2 cellular contexts compared by ENCODE assay signal in the genomic region with DNA sequence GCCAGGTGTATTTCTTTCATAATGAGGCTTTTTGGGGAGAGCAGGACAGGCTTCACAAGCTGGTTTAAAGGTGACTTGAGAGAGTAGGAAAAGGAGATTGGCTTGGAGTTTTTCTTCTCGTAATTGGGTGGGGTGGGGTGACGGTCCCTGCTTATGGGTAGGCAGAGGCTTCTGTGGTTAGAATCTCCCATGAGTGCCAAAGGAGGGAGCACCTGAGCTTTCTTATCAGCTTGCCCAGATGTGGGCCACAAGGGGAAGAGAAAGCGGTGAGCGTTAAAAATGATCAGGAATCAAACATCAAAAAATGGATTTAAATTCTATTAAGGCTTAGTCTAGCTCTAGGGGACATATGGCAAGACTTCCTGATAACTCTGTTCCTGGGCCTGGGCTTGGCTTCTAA.
TF ChIP-seq lines count a peak whose summit lies in the region.

No MANE protein-coding gene starts in this region.

TF ChIP-seq in HepG2, 621 proteins besides CTCF, POLR2A, EP300 and RAD21:
- TF ChIP-seq, protein P1, sequence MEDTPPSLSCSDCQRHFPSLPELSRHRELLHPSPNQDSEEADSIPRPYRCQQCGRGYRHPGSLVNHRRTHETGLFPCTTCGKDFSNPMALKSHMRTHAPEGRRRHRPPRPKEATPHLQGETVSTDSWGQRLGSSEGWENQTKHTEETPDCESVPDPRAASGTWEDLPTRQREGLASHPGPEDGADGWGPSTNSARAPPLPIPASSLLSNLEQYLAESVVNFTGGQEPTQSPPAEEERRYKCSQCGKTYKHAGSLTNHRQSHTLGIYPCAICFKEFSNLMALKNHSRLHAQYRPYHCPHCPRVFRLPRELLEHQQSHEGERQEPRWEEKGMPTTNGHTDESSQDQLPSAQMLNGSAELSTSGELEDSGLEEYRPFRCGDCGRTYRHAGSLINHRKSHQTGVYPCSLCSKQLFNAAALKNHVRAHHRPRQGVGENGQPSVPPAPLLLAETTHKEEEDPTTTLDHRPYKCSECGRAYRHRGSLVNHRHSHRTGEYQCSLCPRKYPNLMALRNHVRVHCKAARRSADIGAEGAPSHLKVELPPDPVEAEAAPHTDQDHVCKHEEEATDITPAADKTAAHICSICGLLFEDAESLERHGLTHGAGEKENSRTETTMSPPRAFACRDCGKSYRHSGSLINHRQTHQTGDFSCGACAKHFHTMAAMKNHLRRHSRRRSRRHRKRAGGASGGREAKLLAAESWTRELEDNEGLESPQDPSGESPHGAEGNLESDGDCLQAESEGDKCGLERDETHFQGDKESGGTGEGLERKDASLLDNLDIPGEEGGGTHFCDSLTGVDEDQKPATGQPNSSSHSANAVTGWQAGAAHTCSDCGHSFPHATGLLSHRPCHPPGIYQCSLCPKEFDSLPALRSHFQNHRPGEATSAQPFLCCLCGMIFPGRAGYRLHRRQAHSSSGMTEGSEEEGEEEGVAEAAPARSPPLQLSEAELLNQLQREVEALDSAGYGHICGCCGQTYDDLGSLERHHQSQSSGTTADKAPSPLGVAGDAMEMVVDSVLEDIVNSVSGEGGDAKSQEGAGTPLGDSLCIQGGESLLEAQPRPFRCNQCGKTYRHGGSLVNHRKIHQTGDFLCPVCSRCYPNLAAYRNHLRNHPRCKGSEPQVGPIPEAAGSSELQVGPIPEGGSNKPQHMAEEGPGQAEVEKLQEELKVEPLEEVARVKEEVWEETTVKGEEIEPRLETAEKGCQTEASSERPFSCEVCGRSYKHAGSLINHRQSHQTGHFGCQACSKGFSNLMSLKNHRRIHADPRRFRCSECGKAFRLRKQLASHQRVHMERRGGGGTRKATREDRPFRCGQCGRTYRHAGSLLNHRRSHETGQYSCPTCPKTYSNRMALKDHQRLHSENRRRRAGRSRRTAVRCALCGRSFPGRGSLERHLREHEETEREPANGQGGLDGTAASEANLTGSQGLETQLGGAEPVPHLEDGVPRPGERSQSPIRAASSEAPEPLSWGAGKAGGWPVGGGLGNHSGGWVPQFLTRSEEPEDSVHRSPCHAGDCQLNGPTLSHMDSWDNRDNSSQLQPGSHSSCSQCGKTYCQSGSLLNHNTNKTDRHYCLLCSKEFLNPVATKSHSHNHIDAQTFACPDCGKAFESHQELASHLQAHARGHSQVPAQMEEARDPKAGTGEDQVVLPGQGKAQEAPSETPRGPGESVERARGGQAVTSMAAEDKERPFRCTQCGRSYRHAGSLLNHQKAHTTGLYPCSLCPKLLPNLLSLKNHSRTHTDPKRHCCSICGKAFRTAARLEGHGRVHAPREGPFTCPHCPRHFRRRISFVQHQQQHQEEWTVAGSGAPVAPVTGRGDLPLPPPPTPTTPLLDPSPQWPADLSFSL (CRISPR knock-in tag; IDR thresholded peaks at IDR 0.05): no peak
- TF ChIP-seq, protein P2, sequence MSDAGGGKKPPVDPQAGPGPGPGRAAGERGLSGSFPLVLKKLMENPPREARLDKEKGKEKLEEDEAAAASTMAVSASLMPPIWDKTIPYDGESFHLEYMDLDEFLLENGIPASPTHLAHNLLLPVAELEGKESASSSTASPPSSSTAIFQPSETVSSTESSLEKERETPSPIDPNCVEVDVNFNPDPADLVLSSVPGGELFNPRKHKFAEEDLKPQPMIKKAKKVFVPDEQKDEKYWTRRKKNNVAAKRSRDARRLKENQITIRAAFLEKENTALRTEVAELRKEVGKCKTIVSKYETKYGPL (CRISPR knock-in tag; IDR thresholded peaks at IDR 0.05): no peak
- TF ChIP-seq, protein P3, sequence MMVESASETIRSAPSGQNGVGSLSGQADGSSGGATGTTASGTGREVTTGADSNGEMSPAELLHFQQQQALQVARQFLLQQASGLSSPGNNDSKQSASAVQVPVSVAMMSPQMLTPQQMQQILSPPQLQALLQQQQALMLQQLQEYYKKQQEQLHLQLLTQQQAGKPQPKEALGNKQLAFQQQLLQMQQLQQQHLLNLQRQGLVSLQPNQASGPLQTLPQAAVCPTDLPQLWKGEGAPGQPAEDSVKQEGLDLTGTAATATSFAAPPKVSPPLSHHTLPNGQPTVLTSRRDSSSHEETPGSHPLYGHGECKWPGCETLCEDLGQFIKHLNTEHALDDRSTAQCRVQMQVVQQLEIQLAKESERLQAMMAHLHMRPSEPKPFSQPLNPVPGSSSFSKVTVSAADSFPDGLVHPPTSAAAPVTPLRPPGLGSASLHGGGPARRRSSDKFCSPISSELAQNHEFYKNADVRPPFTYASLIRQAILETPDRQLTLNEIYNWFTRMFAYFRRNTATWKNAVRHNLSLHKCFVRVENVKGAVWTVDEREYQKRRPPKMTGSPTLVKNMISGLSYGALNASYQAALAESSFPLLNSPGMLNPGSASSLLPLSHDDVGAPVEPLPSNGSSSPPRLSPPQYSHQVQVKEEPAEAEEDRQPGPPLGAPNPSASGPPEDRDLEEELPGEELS (CRISPR knock-in tag; IDR thresholded peaks at IDR 0.05): no peak
- no peak for TF ChIP-seq ZNF547 (CRISPR knock-in tag; IDR thresholded peaks at IDR 0.05)

TF ChIP-seq in WTC11, 78 proteins besides CTCF, POLR2A, EP300 and RAD21 (continued from another document):
- TF ChIP-seq ZNF416 (CRISPR knock-in tag; IDR thresholded peaks at IDR 0.05): no peak
- TF ChIP-seq FOXK1 (CRISPR knock-in tag; IDR thresholded peaks at IDR 0.05): no peak
- TF ChIP-seq, protein P4, sequence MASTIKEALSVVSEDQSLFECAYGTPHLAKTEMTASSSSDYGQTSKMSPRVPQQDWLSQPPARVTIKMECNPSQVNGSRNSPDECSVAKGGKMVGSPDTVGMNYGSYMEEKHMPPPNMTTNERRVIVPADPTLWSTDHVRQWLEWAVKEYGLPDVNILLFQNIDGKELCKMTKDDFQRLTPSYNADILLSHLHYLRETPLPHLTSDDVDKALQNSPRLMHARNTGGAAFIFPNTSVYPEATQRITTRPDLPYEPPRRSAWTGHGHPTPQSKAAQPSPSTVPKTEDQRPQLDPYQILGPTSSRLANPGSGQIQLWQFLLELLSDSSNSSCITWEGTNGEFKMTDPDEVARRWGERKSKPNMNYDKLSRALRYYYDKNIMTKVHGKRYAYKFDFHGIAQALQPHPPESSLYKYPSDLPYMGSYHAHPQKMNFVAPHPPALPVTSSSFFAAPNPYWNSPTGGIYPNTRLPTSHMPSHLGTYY (CRISPR knock-in tag; IDR thresholded peaks at IDR 0.05): no peak
